ENCODE assay signal across 22 cellular contexts in genomic region chr10:78560393-78560688, GRCh38.
"Had no signal": no experiment of that assay in that cellular context is flagged by ENCODE, and none has a peak within 500 bp of the region (broad histone marks: within the 10 kb centered on the region; RNA-seq: fewer than 3 reads in every experiment).

No MANE protein-coding gene starts in this region.

- H3K9me3 ChIP-seq: esophagus squamous epithelium, gastrocnemius medialis had no signal

- ATAC-seq: activated naive CD4-positive, alpha-beta T cell treated with anti-CD3 and anti-CD28 coated beads, Interleukin-2, amount 50 U/mL, for 72 hours; effector memory CD8-positive, alpha-beta T cell; gastrocnemius medialis; natural killer cell treated with Interleukin-12 subunit alpha and Interleukin-12 subunit beta and Interleukin-15 and Interleukin-18, amount 100 ng/mL, for 72 hours; T-cell had no signal

- H3K9me3 Mint-ChIP-seq: activated naive CD4-positive, alpha-beta T cell treated with anti-CD3 and anti-CD28 coated beads, Interleukin-2, amount 50 U/mL, for 72 hours; central memory CD8-positive, alpha-beta T cell; effector memory CD8-positive, alpha-beta T cell; mesothelial cell of epicardium; natural killer cell treated with Interleukin-12 subunit alpha and Interleukin-12 subunit beta and Interleukin-15 and Interleukin-18, amount 100 ng/mL, for 72 hours; T-cell; T-helper 2 cell treated with Interferon-gamma antibody and Interleukin-4, amounts not matched to agents 5 μg/mL and 100 μg/mL, for 36 hours had no signal

- H3K27ac Mint-ChIP-seq: activated naive CD4-positive, alpha-beta T cell treated with anti-CD3 and anti-CD28 coated beads, Interleukin-2, amount 50 U/mL, for 72 hours; effector memory CD8-positive, alpha-beta T cell; natural killer cell treated with Interleukin-12 subunit alpha and Interleukin-12 subunit beta and Interleukin-15 and Interleukin-18, amount 100 ng/mL, for 72 hours; T-cell; T-helper 2 cell treated with Interferon-gamma antibody and Interleukin-4, amounts not matched to agents 5 μg/mL and 100 μg/mL, for 36 hours had no signal

- H3K36me3 Mint-ChIP-seq: activated naive CD4-positive, alpha-beta T cell treated with anti-CD3 and anti-CD28 coated beads, Interleukin-2, amount 50 U/mL, for 72 hours; mesothelial cell of epicardium; natural killer cell treated with Interleukin-12 subunit alpha and Interleukin-12 subunit beta and Interleukin-15 and Interleukin-18, amount 100 ng/mL, for 72 hours; T-cell had no signal

- H3K4me1 Mint-ChIP-seq: central memory CD8-positive, alpha-beta T cell; T-cell had no signal

- H3K36me3 ChIP-seq: esophagus squamous epithelium, gastrocnemius medialis, heart left ventricle, WERI-Rb-1 had no signal

- H3K4me3 ChIP-seq: dorsolateral prefrontal cortex, esophagus squamous epithelium, gastrocnemius medialis, heart left ventricle had no signal

- H3K27me3 ChIP-seq: dorsolateral prefrontal cortex, gastrocnemius medialis, heart left ventricle had no signal

- H3K27ac ChIP-seq: gastrocnemius medialis, WERI-Rb-1 had no signal

- DNase-seq: activated CD4-positive, alpha-beta T cell treated with anti-CD3 and anti-CD28 coated beads for 1 hour; activated gamma-delta T cell treated with Interleukin-2 at 50 U/mL for 16 hours; activated T-cell treated with anti-CD3 and anti-CD28 coated beads, Interleukin-2, amount 50 U/mL, for 1 hour; aorta; dorsolateral prefrontal cortex; effector memory CD8-positive, alpha-beta T cell; esophagus squamous epithelium; gastrocnemius medialis; heart left ventricle; left ventricle myocardium superior; mammary epithelial cell; nucleus accumbens; posterior cingulate gyrus; stimulated activated CD4-positive, alpha-beta T cell treated with anti-CD3 and anti-CD28 coated beads, Interleukin-2, amount 100 ng/mL, for 48 hours; stimulated activated naive CD4-positive, alpha-beta T cell; T-cell; WERI-Rb-1 had no signal

- H3K4me3 Mint-ChIP-seq: central memory CD8-positive, alpha-beta T cell; effector memory CD8-positive, alpha-beta T cell; mesothelial cell of epicardium; natural killer cell treated with Interleukin-12 subunit alpha and Interleukin-12 subunit beta and Interleukin-15 and Interleukin-18, amount 100 ng/mL, for 72 hours; T-cell; T-helper 2 cell treated with Interferon-gamma antibody and Interleukin-4, amounts not matched to agents 5 μg/mL and 100 μg/mL, for 36 hours had no signal
